ENCODE assay signal across 11 cellular contexts in the genomic region with DNA sequence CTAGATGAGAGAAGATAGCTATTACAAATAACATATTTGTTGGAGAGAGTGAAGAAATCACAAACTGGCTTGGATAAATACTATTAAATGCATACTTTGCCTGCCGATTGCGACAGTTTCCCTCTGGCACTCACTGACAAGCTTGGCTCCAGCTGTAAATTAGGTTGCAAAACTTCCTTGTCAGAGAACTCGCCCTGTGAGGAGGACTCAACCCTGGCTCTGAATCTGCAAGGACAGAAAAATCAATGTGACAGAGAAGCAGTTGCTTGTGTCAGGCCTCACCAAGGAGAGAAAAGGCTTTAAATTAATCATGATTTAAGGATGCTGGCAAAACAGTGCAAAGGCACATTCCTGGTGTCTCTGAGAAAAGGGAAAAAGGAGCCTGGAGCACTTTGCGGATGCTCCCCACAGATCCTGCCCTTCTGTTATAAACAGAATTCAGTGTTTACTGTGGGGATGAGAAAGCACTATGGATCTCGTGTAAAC.
DNase-seq lines count a peak whose midpoint lies in the region; ATAC-seq and TF ChIP-seq lines count a peak whose summit lies in the region.
"Had no signal": no experiment of that assay in that cellular context is flagged by ENCODE, and none has a peak within 500 bp of the region (broad histone marks: within the 10 kb centered on the region; RNA-seq: fewer than 3 reads in every experiment).

No MANE protein-coding gene starts in this region.

- H3K4me3 Mint-ChIP-seq in activated T-helper 17 cell treated with anti-CD3 and anti-CD28 coated beads, Interleukin-2, amount 50 U/mL, for 72 hours = no peak overlapping the region
- no peak overlapping the region for H3K4me3 Mint-ChIP-seq in H9
- H3K4me3 Mint-ChIP-seq: neural crest cell had no signal

- in situ Hi-C loops in mammary epithelial cell (cut with MboI; ENCODE audit: low sequenced_read_pairs in 2 of 2) = no loop called here

- no peak overlapping the region for H3K18ac ChIP-seq in H9 (ENCODE audit: insufficient read length, low read depth, low read length)

- H3K27me3 ChIP-seq in mammary epithelial cell (ENCODE audit: insufficient read depth, low read length) = no peaks in the 10 kb centered on the region
- H3K27me3 ChIP-seq in upper lobe of left lung = no peaks in the 10 kb centered on the region
- no peaks in the 10 kb centered on the region for H3K27me3 ChIP-seq in H9 (ENCODE audit: insufficient read depth, low read length)

- dilution Hi-C loops in mammary epithelial cell (cut with HindIII; ENCODE audit: low sequenced_read_pairs) = no loop called here

- H4K5ac ChIP-seq in H9 (ENCODE audit: insufficient read length, low read depth, low read length) = no peak overlapping the region

- no peak overlapping the region for H2BK5ac ChIP-seq in H9 (ENCODE audit: insufficient read length, low read length)

- WGBS in mammary epithelial cell (ENCODE audit: low coverage, missing lambda C conversion rate) = 19% methylated on average over 5 of the region's 5 CpGs
- WGBS in lower leg skin, 2 donors = 19 to 26% methylated on average over 5 of the region's 5 CpGs
- whole genome bisulfite sequencing in upper lobe of left lung, 2 donors = 23 to 26% methylated on average over 5 of the region's 5 CpGs
- WGBS in H9 (ENCODE audit: extremely low coverage, insufficient read length, low lambda C conversion rate) = no CpG with 5 or more reads among the region's 5 CpGs

- H4K91ac ChIP-seq in H9 (ENCODE audit: insufficient read length, low read depth, low read length) = no peak overlapping the region

- no peak overlapping the region for H3K27ac Mint-ChIP-seq in activated T-helper 17 cell treated with anti-CD3 and anti-CD28 coated beads, Interleukin-2, amount 50 U/mL, for 72 hours
- no peak overlapping the region for H3K27ac Mint-ChIP-seq in H9

- H3K4me3 ChIP-seq in mammary epithelial cell (replicated peaks in 1 of 3; ENCODE audit: insufficient read depth in 1 of 3, low read depth in 2 of 3, low read length in 3 of 3) (no peak overlapping the region), lower leg skin (ENCODE audit: low read depth, poor library complexity, severe bottlenecking) (no peak overlapping the region), upper lobe of left lung (no peak overlapping the region)

- TF ChIP-seq CTCF in mammary epithelial cell (conservative IDR thresholded peaks at IDR 0.05 in 1 of 2, IDR thresholded peaks at IDR 0.05 in 1 of 2; ENCODE audit: extremely low read depth in 1 of 2, insufficient read depth in 1 of 2, low read depth in 1 of 2, low read length in 2 of 2) = no peak
- TF ChIP-seq CTCF in lower leg skin (IDR thresholded peaks at IDR 0.05) = no peak
- TF ChIP-seq CTCF in upper lobe of left lung (IDR thresholded peaks at IDR 0.05) = no peak
- TF ChIP-seq CTCF in H9 (conservative IDR thresholded peaks at IDR 0.05) = no peak

- H2BK20ac ChIP-seq in H9 (ENCODE audit: low read depth, low read length, poor library complexity, severe bottlenecking) = no peak overlapping the region

- no peak overlapping the region for H3K4ac ChIP-seq in H9 (ENCODE audit: low read depth, low read length)

- intact Hi-C loops in mammary epithelial cell (cut with micrococcal nuclease) = no loop called here
- intact Hi-C loops in lower leg skin (cut with DNase I; ENCODE audit: low total_unique reads) = no loop called here

- no peak overlapping the region for H2BK120ac ChIP-seq in H9 (ENCODE audit: low read depth, low read length, poor library complexity, severe bottlenecking)

- no peaks in the 10 kb centered on the region for H3K4me1 Mint-ChIP-seq in activated T-helper 17 cell treated with anti-CD3 and anti-CD28 coated beads, Interleukin-2, amount 50 U/mL, for 72 hours
- H3K4me1 Mint-ChIP-seq in H9 = peaks cover 0 to 5% of the 10 kb centered on the region in 2 experiments; a peak in 2 of 4 replicates

- no peaks in the 10 kb centered on the region for H3K79me2 ChIP-seq in mammary epithelial cell (ENCODE audit: insufficient read depth, low read length)
- no peaks in the 10 kb centered on the region for H3K79me2 ChIP-seq in H9 (ENCODE audit: insufficient read depth, low read length)

- H3K56ac ChIP-seq in H9 (ENCODE audit: insufficient read length, low read depth, low read length) = no peak overlapping the region

- H3K27ac ChIP-seq in mammary epithelial cell (ENCODE audit: insufficient read depth, low read depth, low read length) (no peak overlapping the region), upper lobe of left lung (peak overlapping the region in 3 of 4 donors; percentile 0 to 54 (median 53)), H9 (ENCODE audit: insufficient read length, low read depth, low read length) (no peak overlapping the region)

- no peak overlapping the region for H4K8ac ChIP-seq in H9 (replicated peaks; ENCODE audit: insufficient read length, low read depth, low read length)

- H3K9me3 ChIP-seq in mammary epithelial cell (replicated peaks; ENCODE audit: insufficient read depth, low read length) (no peaks in the 10 kb centered on the region), upper lobe of left lung (no peaks in the 10 kb centered on the region), H9 (ENCODE audit: control insufficient read depth, low read depth, low read length) (no peaks in the 10 kb centered on the region)

- H3K9ac ChIP-seq in mammary epithelial cell (ENCODE audit: insufficient read depth, low read length) (no peak overlapping the region), H9 (ENCODE audit: extremely low read depth, insufficient read length, low read length) (no peak overlapping the region)

- H3K23ac ChIP-seq in H9 (ENCODE audit: insufficient read length, low read depth, low read length) = no peak overlapping the region

- peaks cover 15% of the 10 kb centered on the region for H3K4me1 ChIP-seq in mammary epithelial cell (ENCODE audit: insufficient read depth, low read length)
- H3K4me1 ChIP-seq in upper lobe of left lung = peaks cover 17 to 20% (median 18%) of the 10 kb centered on the region in 4 donors
- H3K4me1 ChIP-seq in H9 (ENCODE audit: insufficient read depth, low read length) = no peaks in the 10 kb centered on the region

- H3K36me3 Mint-ChIP-seq in activated T-helper 17 cell treated with anti-CD3 and anti-CD28 coated beads, Interleukin-2, amount 50 U/mL, for 72 hours (ENCODE audit: low read depth) = no peaks in the 10 kb centered on the region
- H3K36me3 Mint-ChIP-seq in H9 (ENCODE audit: insufficient read depth in 1 of 3, low read depth in 3 of 3) = no peaks in the 10 kb centered on the region

- peaks cover 6% of the 10 kb centered on the region for H3K27me3 Mint-ChIP-seq in activated T-helper 17 cell treated with anti-CD3 and anti-CD28 coated beads, Interleukin-2, amount 50 U/mL, for 72 hours
- H3K27me3 Mint-ChIP-seq in H9 (ENCODE audit: low read depth) = no peaks in the 10 kb centered on the region

- BruUV-seq in mammary epithelial cell (replicated peaks; lab: Mats Ljungman, UMichigan) = no TSS peak

- H3K79me1 ChIP-seq in H9 (ENCODE audit: insufficient read depth, low read depth, low read length, poor library complexity, severe bottlenecking) = no peaks in the 10 kb centered on the region

- no peak overlapping the region for H2BK12ac ChIP-seq in H9 (ENCODE audit: insufficient read length, low read depth, low read length)

- DNase-seq in mammary epithelial cell (peak; percentile 80), lower leg skin (ENCODE audit: low spot score in 2 of 2) (peak; percentile 85 to 94), upper lobe of left lung (peak in 1 of 2 donors; percentile 86), D341Med (ENCODE audit: low spot score) (no peak), H9 (no peak)
- DNase-seq: dermis blood vessel endothelial cell; stimulated activated naive CD4-positive, alpha-beta T cell treated with Interleukin-2 at 50 U/mL for 16 hours had no signal

- H2AK5ac ChIP-seq in H9 (ENCODE audit: insufficient read length, low read length) = no peak overlapping the region

- peak overlapping the region; percentile 52 for H3K4me2 ChIP-seq in mammary epithelial cell (ENCODE audit: insufficient read depth, low read depth, low read length)
- no peak overlapping the region for H3K4me2 ChIP-seq in H9 (ENCODE audit: insufficient read depth, insufficient read length, low read length)

- peak overlapping the region; percentile 49 for H2AFZ ChIP-seq in mammary epithelial cell (ENCODE audit: low read depth, low read length)
- H2AFZ ChIP-seq in H9 (ENCODE audit: low read length) = no peak overlapping the region

- CTCF ChIA-PET in mammary epithelial cell (lab: Charles Lee; ENCODE audit: low non-redundant PET) = interaction anchor here (0.6 to 0.9 kb wide), 2 partner anchors 118 to 199 kb away, joined by 4 to 5 read pairs; no protein-coding TSS in a partner anchor

- TF ChIP-seq POLR2A in lower leg skin (IDR thresholded peaks at IDR 0.05) (no peak), upper lobe of left lung (IDR thresholded peaks at IDR 0.05) (no peak)

- H3K36me3 ChIP-seq in mammary epithelial cell (ENCODE audit: insufficient read depth, low read length) = no peaks in the 10 kb centered on the region
- no peaks in the 10 kb centered on the region for H3K36me3 ChIP-seq in upper lobe of left lung

- H3T11ph ChIP-seq in H9 (ENCODE audit: low read length) = no peak overlapping the region

- H4K20me1 ChIP-seq in mammary epithelial cell (ENCODE audit: insufficient read depth, low read length) (no peaks in the 10 kb centered on the region), H9 (ENCODE audit: control insufficient read depth, insufficient read depth, insufficient read length) (no peaks in the 10 kb centered on the region)

- TF ChIP-seq RAD21 in Ishikawa (IDR thresholded peaks at IDR 0.05; ENCODE audit: low read depth) = no peak

- ATAC-seq in upper lobe of left lung (ENCODE audit: low FRiP score in 2 of 2) = peak; percentile 63 to 92
- no peak for ATAC-seq in activated T-helper 17 cell treated with anti-CD3 and anti-CD28 coated beads, Interleukin-2, amount 50 U/mL, for 72 hours (replicated peaks)
- ATAC-seq in HG03342 (IDR thresholded peaks at IDR 0.05; ENCODE audit: unreplicated experiment) = no peak

- no peak for TF ChIP-seq EP300 in Ishikawa (IDR thresholded peaks at IDR 0.05; ENCODE audit: borderline replicate concordance)
- no peak for TF ChIP-seq EP300 in upper lobe of left lung (IDR thresholded peaks at IDR 0.05)

- H3K9me3 Mint-ChIP-seq in activated T-helper 17 cell treated with anti-CD3 and anti-CD28 coated beads, Interleukin-2, amount 50 U/mL, for 72 hours = peaks cover 4% of the 10 kb centered on the region
- no peaks in the 10 kb centered on the region for H3K9me3 Mint-ChIP-seq in H9

- no peak overlapping the region for H2BK15ac ChIP-seq in H9 (ENCODE audit: low read depth, low read length)

- no peak overlapping the region for H3K14ac ChIP-seq in H9 (ENCODE audit: insufficient read depth, low read length)

- no peaks in the 10 kb centered on the region for H3K23me2 ChIP-seq in H9 (ENCODE audit: insufficient read length, low read depth, low read length, poor library complexity, severe bottlenecking)

TF ChIP-seq in Ishikawa, 13 proteins besides CTCF, POLR2A, EP300 and RAD21 (continues in another document):
- TF ChIP-seq TEAD4 (IDR thresholded peaks at IDR 0.05) (no peak), ZBTB7A (IDR thresholded peaks at IDR 0.05; ENCODE audit: low read depth) (no peak), TCF12 (IDR thresholded peaks at IDR 0.05; ENCODE audit: low read depth) (no peak)

Comparison
In these comparisons a context has a peak if more than half of its experiments do, and no peak if none do; other contexts are left out.
1. DNase-seq: peak in mammary epithelial cell (single experiment) and lower leg skin (2 of 2); none in D341Med (single experiment) and H9 (single experiment).
2. H3K27ac ChIP-seq: peak in upper lobe of left lung (3 of 4); none in mammary epithelial cell (single experiment) and H9 (single experiment).
3. ATAC-seq: peak in upper lobe of left lung (2 of 2); none in activated T-helper 17 cell treated with anti-CD3 and anti-CD28 coated beads, Interleukin-2, amount 50 U/mL, for 72 hours (single experiment) and HG03342 (single experiment).